Comparison of ENCODE assay signal across 13 cellular contexts in genomic region chr1:165355977-165356811, GRCh38. TPM values are rescaled to one million over a fixed set of nuclear protein-coding genes. Genes with fewer than 3 reads are reported as not detected.
DNase-seq lines count a peak whose midpoint lies in the region; ATAC-seq and TF ChIP-seq lines count a peak whose summit lies in the region.
"Had no signal": no experiment of that assay in that cellular context is flagged by ENCODE, and none has a peak within 500 bp of the region (broad histone marks: within the 10 kb centered on the region; RNA-seq: fewer than 3 reads in every experiment).

TSS of gene LMX1A (minus strand) at chr1:165356715. CDS start at chr1:165355559, 1,156 bp downstream.

- H3K9ac ChIP-seq in parathyroid adenoma, result no peak within 1 kb of the TSS

- H3K9me3 Mint-ChIP-seq in Caco-2 (ENCODE audit: unreplicated experiment), result no peaks in the 10 kb centered on the region
- H3K9me3 Mint-ChIP-seq in activated naive CD8-positive, alpha-beta T cell treated with anti-CD3 and anti-CD28 coated beads for 36 hours, result no peaks in the 10 kb centered on the region

- no peak within 1 kb of the TSS for H3K27ac ChIP-seq in RWPE2 (ENCODE audit: poor library complexity, severe bottlenecking)
- H3K27ac ChIP-seq in left ventricle myocardium inferior (replicated peaks), result no peak within 1 kb of the TSS
- no peak within 1 kb of the TSS for H3K27ac ChIP-seq in parathyroid adenoma

- H3K27me3 ChIP-seq in RWPE2 (ENCODE audit: insufficient read depth, poor library complexity, severe bottlenecking) (peaks cover 71% of the 10 kb centered on the region), left ventricle myocardium inferior (ENCODE audit: low read depth) (peaks cover 100% of the 10 kb centered on the region), parathyroid adenoma (ENCODE audit: control insufficient read depth, insufficient read depth, low read length) (peaks cover 25% of the 10 kb centered on the region), Caco-2 (replicated peaks; ENCODE audit: control insufficient read depth, insufficient read depth, low read length) (no peaks in the 10 kb centered on the region)

- H3K4me1 ChIP-seq in RWPE2 (ENCODE audit: insufficient read depth, poor library complexity, severe bottlenecking) (no peaks in the 10 kb centered on the region), left ventricle myocardium inferior (peaks cover 46% of the 10 kb centered on the region), parathyroid adenoma (no peaks in the 10 kb centered on the region), Caco-2 (no peaks in the 10 kb centered on the region)

- H3K4me1 Mint-ChIP-seq in Caco-2 (ENCODE audit: low read depth, unreplicated experiment), result peaks cover 15% of the 10 kb centered on the region
- H3K4me1 Mint-ChIP-seq in activated naive CD8-positive, alpha-beta T cell treated with anti-CD3 and anti-CD28 coated beads for 36 hours, result peaks cover 14% of the 10 kb centered on the region

- peak within 1 kb of the TSS; percentile 60 for H3K4me2 ChIP-seq in parathyroid adenoma (ENCODE audit: low read length)

- no peak within 1 kb of the TSS for H3K27ac Mint-ChIP-seq in Caco-2 (ENCODE audit: unreplicated experiment)
- H3K27ac Mint-ChIP-seq in activated naive CD8-positive, alpha-beta T cell treated with anti-CD3 and anti-CD28 coated beads for 36 hours, result no peak within 1 kb of the TSS
- H3K27ac Mint-ChIP-seq: activated naive CD8-positive, alpha-beta T cell; CD4-positive, alpha-beta memory T cell had no signal

- TF ChIP-seq CTCF in AG10803 (conservative IDR thresholded peaks at IDR 0.05; ENCODE audit: low read length) (no peak), RWPE2 (IDR thresholded peaks at IDR 0.05; ENCODE audit: poor library complexity, severe bottlenecking) (no peak), left ventricle myocardium inferior (IDR thresholded peaks at IDR 0.05; ENCODE audit: borderline replicate concordance) (no peak), parathyroid adenoma (IDR thresholded peaks at IDR 0.05) (no peak), Caco-2 (IDR thresholded peaks at IDR 0.05; ENCODE audit: insufficient read depth in 1 of 2, low read depth in 1 of 2, low read length in 1 of 2, severe bottlenecking in 1 of 2, unreplicated experiment in 1 of 2) (no peak)

- H3K36me3 ChIP-seq in RWPE2 (ENCODE audit: low read depth) (no peaks in the 10 kb centered on the region), left ventricle myocardium inferior (no peaks in the 10 kb centered on the region), parathyroid adenoma (ENCODE audit: control insufficient read depth, insufficient read depth, low read length) (no peaks in the 10 kb centered on the region), Caco-2 (ENCODE audit: control insufficient read depth, insufficient read depth, low read length) (no peaks in the 10 kb centered on the region)

- no peaks in the 10 kb centered on the region for H3K36me3 Mint-ChIP-seq in Caco-2 (ENCODE audit: insufficient read depth, unreplicated experiment)
- no peaks in the 10 kb centered on the region for H3K36me3 Mint-ChIP-seq in activated naive CD8-positive, alpha-beta T cell treated with anti-CD3 and anti-CD28 coated beads for 36 hours
- H3K36me3 Mint-ChIP-seq: activated naive CD8-positive, alpha-beta T cell; CD4-positive, alpha-beta memory T cell had no signal

- ATAC-seq in RWPE2 (ENCODE audit: low read depth), result peak; percentile 55

- peaks cover 6% of the 10 kb centered on the region for H3K27me3 Mint-ChIP-seq in Caco-2 (ENCODE audit: insufficient read depth, unreplicated experiment)
- H3K27me3 Mint-ChIP-seq in activated naive CD8-positive, alpha-beta T cell treated with anti-CD3 and anti-CD28 coated beads for 36 hours, result peaks cover 91% of the 10 kb centered on the region

- H3K79me2 ChIP-seq in parathyroid adenoma, result no peaks in the 10 kb centered on the region

- no TSS peak for BruUV-seq in Caco-2 (replicated peaks; lab: Mats Ljungman, UMichigan)

- H3K4me3 ChIP-seq in AG10803 (ENCODE audit: low read length) (peak within 1 kb of the TSS; percentile 29; the same call in 1 of the 2 replicates), RWPE2 (ENCODE audit: severe bottlenecking) (no peak within 1 kb of the TSS), left ventricle myocardium inferior (peak within 1 kb of the TSS; percentile 63), parathyroid adenoma (ENCODE audit: low read depth, low read length) (peak within 1 kb of the TSS; percentile 12), Caco-2 (ENCODE audit: low read depth, low read length) (no peak within 1 kb of the TSS)

- DNase-seq in AG10803 (ENCODE audit: low read depth) (no peak), RWPE2 (ENCODE audit: low spot score) (no peak), left ventricle myocardium inferior (no peak), HT-29 (ENCODE audit: low spot score) (no peak), Caco-2 (no peak), foreskin melanocyte (no peak)
- no peak for DNase-seq in activated naive CD8-positive, alpha-beta T cell treated with anti-CD3 and anti-CD28 coated beads for 36 hours
- DNase-seq: CD4-positive, alpha-beta memory T cell; hippocampal formation; MV-4-11; stimulated activated CD4-positive, alpha-beta T cell treated with anti-CD3 and anti-CD28 coated beads, Interleukin-4, amount 100 ng/mL, for 1 hour had no signal

- intact Hi-C loops in left ventricle myocardium inferior (cut with micrococcal nuclease) (no loop called here), Caco-2 (cut with micrococcal nuclease; ENCODE audit: unreplicated experiment) (no loop called here)

- CTCF ChIA-PET in Caco-2 (lab: Charles Lee), result interaction anchor here (0.5 kb wide), 1 partner anchor 1864 kb away, joined by 6 read pairs; the partner anchor contains the start of gene POU2F1

- POLR2A ChIA-PET in Caco-2 (lab: Charles Lee), result no interaction called here

- peak within 1 kb of the TSS; percentile 69 for H2AFZ ChIP-seq in parathyroid adenoma

- H3K9me3 ChIP-seq in RWPE2 (ENCODE audit: severe bottlenecking) (no peaks in the 10 kb centered on the region), left ventricle myocardium inferior (replicated peaks) (no peaks in the 10 kb centered on the region), parathyroid adenoma (ENCODE audit: control insufficient read depth, low read length) (no peaks in the 10 kb centered on the region), Caco-2 (no peaks in the 10 kb centered on the region)

- no peak within 1 kb of the TSS for H3K4me3 Mint-ChIP-seq in Caco-2 (ENCODE audit: unreplicated experiment)
- H3K4me3 Mint-ChIP-seq in activated naive CD8-positive, alpha-beta T cell treated with anti-CD3 and anti-CD28 coated beads for 36 hours, result no peak within 1 kb of the TSS
- H3K4me3 Mint-ChIP-seq: activated naive CD8-positive, alpha-beta T cell had no signal

RNA-seq across cellular contexts. Expression of gene LMX1A, which starts in this region (rescaled TPM):
- total RNA-seq in left ventricle myocardium inferior (0.11 TPM), Caco-2 (2022) (not detected in 2 replicates)
- not detected in 2 replicates for total RNA-seq in HT-29 (2014; rRNA removed; shearing (Covaris generic))
- total RNA-seq in activated naive CD8-positive, alpha-beta T cell treated with anti-CD3 and anti-CD28 coated beads for 36 hours, result not detected
- total RNA-seq: CD4-positive, alpha-beta memory T cell had no signal

Comparison
In these comparisons a context has a peak if more than half of its experiments do, and no peak if none do; other contexts are left out.
1. H3K4me3 ChIP-seq: peak in AG10803 (single experiment), left ventricle myocardium inferior (single experiment) and parathyroid adenoma (single experiment); none in RWPE2 (single experiment) and Caco-2 (single experiment).